Comparison of ENCODE assay signal across 15 cellular contexts in genomic region chr4:28675582-28675981, GRCh38.
"Had no signal": no experiment of that assay in that cellular context is flagged by ENCODE, and none has a peak within 500 bp of the region (broad histone marks: within the 10 kb centered on the region; RNA-seq: fewer than 3 reads in every experiment).

No MANE protein-coding gene starts in this region.

- ATAC-seq: activated CD4-positive, CD25-positive, alpha-beta regulatory T cell treated with anti-CD3 and anti-CD28 coated beads, Interleukin-2, amount 50 U/mL, for 24 hours; left lung; naive thymus-derived CD8-positive, alpha-beta T cell had no signal

- FAIRE-seq: kidney had no signal

- H3K36me3 ChIP-seq: adrenal gland, left lung, thyroid gland had no signal

- H3K4me1 ChIP-seq: adrenal gland, left lung, parathyroid adenoma, thyroid gland had no signal

- H3K27ac ChIP-seq: adrenal gland, hepatocyte, left lung, parathyroid adenoma, thyroid gland had no signal

- H3K4me3 ChIP-seq: adrenal gland, hepatocyte, left lung, thyroid gland had no signal

- DNase-seq: activated CD4-positive, alpha-beta T cell treated with anti-CD3 and anti-CD28 coated beads, Interleukin-2, amount 50 U/mL, for 1 hour; activated naive CD4-positive, alpha-beta T cell treated with anti-CD3 and anti-CD28 coated beads, Interleukin-2, amount 10 ng/mL, durations not matched to agents 7 days and 5 days; activated T-cell treated with anti-CD3 and anti-CD28 coated beads for 4 hours; adrenal gland; effector memory CD4-positive, alpha-beta T cell; kidney; left lung; mesenchymal stem cell; naive thymus-derived CD8-positive, alpha-beta T cell; stimulated activated CD4-positive, alpha-beta T cell treated with anti-CD3 and anti-CD28 coated beads, Interleukin-12 subunit alpha, Interleukin-12 subunit beta, amount 100 ng/mL, for 4 hours; stimulated activated CD4-positive, alpha-beta T cell treated with anti-CD3 and anti-CD28 coated beads, Interleukin-2, amount 100 ng/mL, for 24 hours; thyroid gland had no signal

- H3K27me3 ChIP-seq: adrenal gland, hepatocyte, left lung, thyroid gland had no signal
